Comparison of ENCODE assay signal across 24 cellular contexts in genomic region chr13:73499685-73500084, GRCh38.
"Had no signal": no experiment of that assay in that cellular context is flagged by ENCODE, and none has a peak within 500 bp of the region (broad histone marks: within the 10 kb centered on the region; RNA-seq: fewer than 3 reads in every experiment).

No MANE protein-coding gene starts in this region.

- H3K36me3 Mint-ChIP-seq: naive B cell; natural killer cell; stimulated activated naive B cell treated with anti-CD40 and anti-IgM and Interleukin-4, amounts not matched to agents 10 μg/mL and 1 μg/mL and 100 μg/mL, for 72 hours had no signal

- H3K27me3 Mint-ChIP-seq: naive B cell; progenitor cell of endocrine pancreas; stimulated activated naive B cell treated with anti-CD40 and anti-IgM and Interleukin-4, amounts not matched to agents 10 μg/mL and 1 μg/mL and 100 μg/mL, for 72 hours had no signal

- H3K9me3 Mint-ChIP-seq: nephron progenitor cell had no signal

- ATAC-seq: heart right ventricle; left cardiac atrium; natural killer cell; right lobe of liver; stimulated activated naive B cell treated with anti-CD40 and anti-IgM and Interleukin-4, amounts not matched to agents 10 μg/mL and 1 μg/mL and 100 μg/mL, for 72 hours; stimulated activated naive CD8-positive, alpha-beta T cell treated with anti-CD3 and anti-CD28 coated beads, Interleukin-15, Interleukin-2, amounts not matched to agents 100 U/mL and 50 U/mL, for 24 hours had no signal

- DNase-seq: heart right ventricle; hippocampal formation; kidney glomerular epithelial cell; left cardiac atrium; left ventricle myocardium inferior; mesendoderm; midbrain; naive B cell; natural killer cell; nephron progenitor cell; ovary; right lobe of liver; stimulated activated CD4-positive, alpha-beta T cell treated with anti-CD3 and anti-CD28 coated beads, Interleukin-12 subunit alpha, Interleukin-12 subunit beta, amount 100 ng/mL, for 4 hours; stimulated activated CD4-positive, alpha-beta T cell treated with anti-CD3 and anti-CD28 coated beads, Interleukin-15, amount 100 ng/mL, for 24 hours; stimulated activated CD4-positive, alpha-beta T cell treated with anti-CD3 and anti-CD28 coated beads, Interleukin-2, amount 100 ng/mL, for 24 hours; stimulated activated CD4-positive, alpha-beta T cell treated with anti-CD3 and anti-CD28 coated beads, Interleukin-4, amount 100 ng/mL, for 1 hour; stimulated activated naive B cell treated with anti-CD40 and anti-IgM and Interleukin-4, amounts not matched to agents 10 μg/mL and 1 μg/mL and 100 μg/mL, for 72 hours; stimulated activated naive CD8-positive, alpha-beta T cell treated with anti-CD3 and anti-CD28 coated beads, Interleukin-15, Interleukin-2, amounts not matched to agents 100 U/mL and 50 U/mL, for 24 hours; stomach; testis; thyroid gland; trophoblast cell; uterus had no signal

- H3K4me1 Mint-ChIP-seq: naive B cell; natural killer cell; nephron progenitor cell; stimulated activated naive B cell treated with anti-CD40 and anti-IgM and Interleukin-4, amounts not matched to agents 10 μg/mL and 1 μg/mL and 100 μg/mL, for 72 hours had no signal

- H3K4me3 Mint-ChIP-seq: naive B cell; natural killer cell; nephron progenitor cell; stimulated activated naive B cell treated with anti-CD40 and anti-IgM and Interleukin-4, amounts not matched to agents 10 μg/mL and 1 μg/mL and 100 μg/mL, for 72 hours had no signal

- H3K27ac Mint-ChIP-seq: naive B cell; natural killer cell; nephron progenitor cell; progenitor cell of endocrine pancreas; stimulated activated naive B cell treated with anti-CD40 and anti-IgM and Interleukin-4, amounts not matched to agents 10 μg/mL and 1 μg/mL and 100 μg/mL, for 72 hours had no signal
